In genomic region chr16:31134625-31135534, GRCh38 we compare ENCODE assay signal across 1 cellular context.
TF ChIP-seq lines count a peak whose summit lies in the region.

No MANE protein-coding gene starts in this region.

TF ChIP-seq in HEK293, 187 proteins besides CTCF, POLR2A, EP300 and RAD21 (continued from another document and continues in another):
- TF ChIP-seq ZNF221 (tag by site-specific recombination; IDR thresholded peaks at IDR 0.05; ENCODE audit: borderline replicate concordance) (no peak), GLI2 (tag by site-specific recombination; IDR thresholded peaks at IDR 0.05; ENCODE audit: borderline replicate concordance, low read depth) (no peak), ZNF174 (tag by site-specific recombination; IDR thresholded peaks at IDR 0.05) (no peak), INSM2 (tag by site-specific recombination; IDR thresholded peaks at IDR 0.05) (peak; percentile 71; the same call in 1 of the 2 replicates), ZNF610 (tag by site-specific recombination; IDR thresholded peaks at IDR 0.05; ENCODE audit: borderline replicate concordance) (no peak), ZNF132 (tag by site-specific recombination; IDR thresholded peaks at IDR 0.05; ENCODE audit: borderline replicate concordance) (no peak), ZNF169 (tag by site-specific recombination; IDR thresholded peaks at IDR 0.05) (no peak), MYNN (tag by site-specific recombination; IDR thresholded peaks at IDR 0.05; ENCODE audit: borderline replicate concordance) (no peak), ZNF654 (tag by site-specific recombination; IDR thresholded peaks at IDR 0.05; ENCODE audit: low read depth) (no peak), GLI4 (tag by site-specific recombination; IDR thresholded peaks at IDR 0.05) (no peak), HOXC10 (CRISPR knock-in tag; IDR thresholded peaks at IDR 0.05) (no peak), ZNF560 (tag by site-specific recombination; IDR thresholded peaks at IDR 0.05; ENCODE audit: borderline replicate concordance) (no peak), ZNF404 (tag by site-specific recombination; IDR thresholded peaks at IDR 0.05) (no peak), ZNF146 (tag by site-specific recombination; IDR thresholded peaks at IDR 0.05) (no peak), ZNF121 (tag by site-specific recombination; IDR thresholded peaks at IDR 0.05) (no peak), KLF7 (tag by site-specific recombination; IDR thresholded peaks at IDR 0.05; ENCODE audit: borderline replicate concordance) (no peak), ZBTB6 (tag by site-specific recombination; IDR thresholded peaks at IDR 0.05) (no peak), ZNF416 (tag by site-specific recombination; IDR thresholded peaks at IDR 0.05) (no peak), ZNF133 (tag by site-specific recombination; IDR thresholded peaks at IDR 0.05) (no peak), ZNF391 (tag by site-specific recombination; IDR thresholded peaks at IDR 0.05; ENCODE audit: borderline replicate concordance, low read depth) (no peak), FEZF1 (tag by site-specific recombination; IDR thresholded peaks at IDR 0.05) (no peak), OSR2 (tag by site-specific recombination; IDR thresholded peaks at IDR 0.05) (no peak), ZNF112 (tag by site-specific recombination; IDR thresholded peaks at IDR 0.05) (no peak), ZNF791 (tag by site-specific recombination; IDR thresholded peaks at IDR 0.05) (no peak), ZNF354C (tag by site-specific recombination; IDR thresholded peaks at IDR 0.05; ENCODE audit: borderline replicate concordance, low read depth) (no peak), ZNF692 (tag by site-specific recombination; IDR thresholded peaks at IDR 0.05) (no peak), SP7 (tag by site-specific recombination; IDR thresholded peaks at IDR 0.05) (no peak), PATZ1 (tag by site-specific recombination; IDR thresholded peaks at IDR 0.05) (peak; percentile 65; the same call in 1 of the 2 replicates), ZNF266 (tag by site-specific recombination; IDR thresholded peaks at IDR 0.05; ENCODE audit: low read depth) (no peak), GFI1B (tag by site-specific recombination; IDR thresholded peaks at IDR 0.05) (no peak), PRDM1 (tag by site-specific recombination; IDR thresholded peaks at IDR 0.05) (no peak), ZNF529 (tag by site-specific recombination; IDR thresholded peaks at IDR 0.05; ENCODE audit: insufficient replicate concordance) (no peak), ZNF701 (tag by site-specific recombination; IDR thresholded peaks at IDR 0.05) (no peak), HIC1 (tag by site-specific recombination; IDR thresholded peaks at IDR 0.05) (no peak), ZNF426 (tag by site-specific recombination; IDR thresholded peaks at IDR 0.05) (no peak), PBX3 (CRISPR knock-in tag; IDR thresholded peaks at IDR 0.05) (no peak), ZNF521 (tag by site-specific recombination; IDR thresholded peaks at IDR 0.05) (no peak), ZFP69B (tag by site-specific recombination; IDR thresholded peaks at IDR 0.05) (no peak), ZNF223 (tag by site-specific recombination; IDR thresholded peaks at IDR 0.05) (no peak), ZNF677 (tag by site-specific recombination; IDR thresholded peaks at IDR 0.05) (no peak), ZNF624 (tag by site-specific recombination; IDR thresholded peaks at IDR 0.05) (no peak), ZNF335 (tag by site-specific recombination; conservative IDR thresholded peaks at IDR 0.05) (no peak), BCL6B (tag by site-specific recombination; IDR thresholded peaks at IDR 0.05) (peak; percentile 47; the same call in 1 of the 2 replicates), ZNF530 (tag by site-specific recombination; IDR thresholded peaks at IDR 0.05; ENCODE audit: low read depth) (no peak), HOXA7 (CRISPR knock-in tag; IDR thresholded peaks at IDR 0.05; ENCODE audit: borderline replicate concordance) (no peak), ZNF837 (tag by site-specific recombination; IDR thresholded peaks at IDR 0.05) (no peak), ZNF394 (tag by site-specific recombination; IDR thresholded peaks at IDR 0.05; ENCODE audit: borderline replicate concordance) (no peak), GLIS2 (tag by site-specific recombination; IDR thresholded peaks at IDR 0.05) (no peak), SCRT1 (tag by site-specific recombination; IDR thresholded peaks at IDR 0.05; ENCODE audit: borderline replicate concordance) (no peak), ZNF202 (tag by site-specific recombination; IDR thresholded peaks at IDR 0.05; ENCODE audit: borderline replicate concordance) (no peak), ZNF23 (tag by site-specific recombination; IDR thresholded peaks at IDR 0.05; ENCODE audit: borderline replicate concordance) (no peak), ZNF768 (tag by site-specific recombination; IDR thresholded peaks at IDR 0.05) (no peak), ZNF777 (tag by site-specific recombination; IDR thresholded peaks at IDR 0.05; ENCODE audit: borderline replicate concordance) (no peak), ZFP3 (tag by site-specific recombination; IDR thresholded peaks at IDR 0.05; ENCODE audit: low read depth) (no peak), SP2 (tag by site-specific recombination; IDR thresholded peaks at IDR 0.05) (no peak), ZNF211 (tag by site-specific recombination; IDR thresholded peaks at IDR 0.05; ENCODE audit: low read depth) (no peak), ZSCAN16 (tag by site-specific recombination; IDR thresholded peaks at IDR 0.05) (no peak), ZNF175 (tag by site-specific recombination; IDR thresholded peaks at IDR 0.05) (no peak), ZBTB10 (tag by site-specific recombination; IDR thresholded peaks at IDR 0.05) (no peak), ZIC2 (tag by site-specific recombination; IDR thresholded peaks at IDR 0.05) (no peak), ZNF513 (tag by site-specific recombination; IDR thresholded peaks at IDR 0.05) (no peak), SP3 (tag by site-specific recombination; IDR thresholded peaks at IDR 0.05) (no peak)
